1 cellular context compared by ENCODE assay signal in genomic region chr17:79792984-79793923, GRCh38.
TF ChIP-seq lines count a peak whose summit lies in the region.

No MANE protein-coding gene starts in this region.

TF ChIP-seq in GM23338, 12 proteins besides CTCF, POLR2A, EP300 and RAD21 (continued from another document):
- TF ChIP-seq, protein P1, sequence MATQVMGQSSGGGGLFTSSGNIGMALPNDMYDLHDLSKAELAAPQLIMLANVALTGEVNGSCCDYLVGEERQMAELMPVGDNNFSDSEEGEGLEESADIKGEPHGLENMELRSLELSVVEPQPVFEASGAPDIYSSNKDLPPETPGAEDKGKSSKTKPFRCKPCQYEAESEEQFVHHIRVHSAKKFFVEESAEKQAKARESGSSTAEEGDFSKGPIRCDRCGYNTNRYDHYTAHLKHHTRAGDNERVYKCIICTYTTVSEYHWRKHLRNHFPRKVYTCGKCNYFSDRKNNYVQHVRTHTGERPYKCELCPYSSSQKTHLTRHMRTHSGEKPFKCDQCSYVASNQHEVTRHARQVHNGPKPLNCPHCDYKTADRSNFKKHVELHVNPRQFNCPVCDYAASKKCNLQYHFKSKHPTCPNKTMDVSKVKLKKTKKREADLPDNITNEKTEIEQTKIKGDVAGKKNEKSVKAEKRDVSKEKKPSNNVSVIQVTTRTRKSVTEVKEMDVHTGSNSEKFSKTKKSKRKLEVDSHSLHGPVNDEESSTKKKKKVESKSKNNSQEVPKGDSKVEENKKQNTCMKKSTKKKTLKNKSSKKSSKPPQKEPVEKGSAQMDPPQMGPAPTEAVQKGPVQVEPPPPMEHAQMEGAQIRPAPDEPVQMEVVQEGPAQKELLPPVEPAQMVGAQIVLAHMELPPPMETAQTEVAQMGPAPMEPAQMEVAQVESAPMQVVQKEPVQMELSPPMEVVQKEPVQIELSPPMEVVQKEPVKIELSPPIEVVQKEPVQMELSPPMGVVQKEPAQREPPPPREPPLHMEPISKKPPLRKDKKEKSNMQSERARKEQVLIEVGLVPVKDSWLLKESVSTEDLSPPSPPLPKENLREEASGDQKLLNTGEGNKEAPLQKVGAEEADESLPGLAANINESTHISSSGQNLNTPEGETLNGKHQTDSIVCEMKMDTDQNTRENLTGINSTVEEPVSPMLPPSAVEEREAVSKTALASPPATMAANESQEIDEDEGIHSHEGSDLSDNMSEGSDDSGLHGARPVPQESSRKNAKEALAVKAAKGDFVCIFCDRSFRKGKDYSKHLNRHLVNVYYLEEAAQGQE (IDR thresholded peaks at IDR 0.05; ENCODE audit: unreplicated experiment): no peak
- TF ChIP-seq NANOG (IDR thresholded peaks at IDR 0.05; ENCODE audit: borderline replicate concordance) (no peak), ZNF331 (CRISPR knock-in tag; IDR thresholded peaks at IDR 0.05; ENCODE audit: low read depth) (no peak), JUNB (IDR thresholded peaks at IDR 0.05; ENCODE audit: unreplicated experiment) (no peak)
- TF ChIP-seq, protein P2, sequence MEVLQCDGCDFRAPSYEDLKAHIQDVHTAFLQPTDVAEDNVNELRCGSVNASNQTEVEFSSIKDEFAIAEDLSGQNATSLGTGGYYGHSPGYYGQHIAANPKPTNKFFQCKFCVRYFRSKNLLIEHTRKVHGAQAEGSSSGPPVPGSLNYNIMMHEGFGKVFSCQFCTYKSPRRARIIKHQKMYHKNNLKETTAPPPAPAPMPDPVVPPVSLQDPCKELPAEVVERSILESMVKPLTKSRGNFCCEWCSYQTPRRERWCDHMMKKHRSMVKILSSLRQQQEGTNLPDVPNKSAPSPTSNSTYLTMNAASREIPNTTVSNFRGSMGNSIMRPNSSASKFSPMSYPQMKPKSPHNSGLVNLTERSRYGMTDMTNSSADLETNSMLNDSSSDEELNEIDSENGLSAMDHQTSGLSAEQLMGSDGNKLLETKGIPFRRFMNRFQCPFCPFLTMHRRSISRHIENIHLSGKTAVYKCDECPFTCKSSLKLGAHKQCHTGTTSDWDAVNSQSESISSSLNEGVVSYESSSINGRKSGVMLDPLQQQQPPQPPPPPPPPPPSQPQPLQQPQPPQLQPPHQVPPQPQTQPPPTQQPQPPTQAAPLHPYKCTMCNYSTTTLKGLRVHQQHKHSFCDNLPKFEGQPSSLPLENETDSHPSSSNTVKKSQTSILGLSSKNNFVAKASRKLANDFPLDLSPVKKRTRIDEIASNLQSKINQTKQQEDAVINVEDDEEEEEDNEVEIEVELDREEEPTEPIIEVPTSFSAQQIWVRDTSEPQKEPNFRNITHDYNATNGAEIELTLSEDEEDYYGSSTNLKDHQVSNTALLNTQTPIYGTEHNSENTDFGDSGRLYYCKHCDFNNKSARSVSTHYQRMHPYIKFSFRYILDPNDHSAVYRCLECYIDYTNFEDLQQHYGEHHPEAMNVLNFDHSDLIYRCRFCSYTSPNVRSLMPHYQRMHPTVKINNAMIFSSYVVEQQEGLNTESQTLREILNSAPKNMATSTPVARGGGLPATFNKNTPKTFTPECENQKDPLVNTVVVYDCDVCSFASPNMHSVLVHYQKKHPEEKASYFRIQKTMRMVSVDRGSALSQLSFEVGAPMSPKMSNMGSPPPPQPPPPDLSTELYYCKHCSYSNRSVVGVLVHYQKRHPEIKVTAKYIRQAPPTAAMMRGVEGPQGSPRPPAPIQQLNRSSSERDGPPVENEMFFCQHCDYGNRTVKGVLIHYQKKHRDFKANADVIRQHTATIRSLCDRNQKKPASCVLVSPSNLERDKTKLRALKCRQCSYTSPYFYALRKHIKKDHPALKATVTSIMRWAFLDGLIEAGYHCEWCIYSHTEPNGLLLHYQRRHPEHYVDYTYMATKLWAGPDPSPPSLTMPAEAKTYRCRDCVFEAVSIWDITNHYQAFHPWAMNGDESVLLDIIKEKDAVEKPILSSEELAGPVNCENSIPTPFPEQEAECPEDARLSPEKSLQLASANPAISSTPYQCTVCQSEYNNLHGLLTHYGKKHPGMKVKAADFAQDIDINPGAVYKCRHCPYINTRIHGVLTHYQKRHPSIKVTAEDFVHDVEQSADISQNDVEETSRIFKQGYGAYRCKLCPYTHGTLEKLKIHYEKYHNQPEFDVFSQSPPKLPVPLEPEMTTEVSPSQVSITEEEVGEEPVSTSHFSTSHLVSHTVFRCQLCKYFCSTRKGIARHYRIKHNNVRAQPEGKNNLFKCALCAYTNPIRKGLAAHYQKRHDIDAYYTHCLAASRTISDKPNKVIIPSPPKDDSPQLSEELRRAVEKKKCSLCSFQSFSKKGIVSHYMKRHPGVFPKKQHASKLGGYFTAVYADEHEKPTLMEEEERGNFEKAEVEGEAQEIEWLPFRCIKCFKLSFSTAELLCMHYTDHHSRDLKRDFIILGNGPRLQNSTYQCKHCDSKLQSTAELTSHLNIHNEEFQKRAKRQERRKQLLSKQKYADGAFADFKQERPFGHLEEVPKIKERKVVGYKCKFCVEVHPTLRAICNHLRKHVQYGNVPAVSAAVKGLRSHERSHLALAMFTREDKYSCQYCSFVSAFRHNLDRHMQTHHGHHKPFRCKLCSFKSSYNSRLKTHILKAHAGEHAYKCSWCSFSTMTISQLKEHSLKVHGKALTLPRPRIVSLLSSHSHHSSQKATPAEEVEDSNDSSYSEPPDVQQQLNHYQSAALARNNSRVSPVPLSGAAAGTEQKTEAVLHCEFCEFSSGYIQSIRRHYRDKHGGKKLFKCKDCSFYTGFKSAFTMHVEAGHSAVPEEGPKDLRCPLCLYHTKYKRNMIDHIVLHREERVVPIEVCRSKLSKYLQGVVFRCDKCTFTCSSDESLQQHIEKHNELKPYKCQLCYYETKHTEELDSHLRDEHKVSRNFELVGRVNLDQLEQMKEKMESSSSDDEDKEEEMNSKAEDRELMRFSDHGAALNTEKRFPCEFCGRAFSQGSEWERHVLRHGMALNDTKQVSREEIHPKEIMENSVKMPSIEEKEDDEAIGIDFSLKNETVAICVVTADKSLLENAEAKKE (CRISPR knock-in tag; IDR thresholded peaks at IDR 0.05): no peak
